In genomic region chr20:32510601-32511357, GRCh38 we compare ENCODE assay signal across 1 cellular context.
TF ChIP-seq lines count a peak whose summit lies in the region.

No MANE protein-coding gene starts in this region.

TF ChIP-seq in K562, 482 proteins besides CTCF, POLR2A, EP300 and RAD21 (continued from another document and continues in another):
- TF ChIP-seq, protein P1, sequence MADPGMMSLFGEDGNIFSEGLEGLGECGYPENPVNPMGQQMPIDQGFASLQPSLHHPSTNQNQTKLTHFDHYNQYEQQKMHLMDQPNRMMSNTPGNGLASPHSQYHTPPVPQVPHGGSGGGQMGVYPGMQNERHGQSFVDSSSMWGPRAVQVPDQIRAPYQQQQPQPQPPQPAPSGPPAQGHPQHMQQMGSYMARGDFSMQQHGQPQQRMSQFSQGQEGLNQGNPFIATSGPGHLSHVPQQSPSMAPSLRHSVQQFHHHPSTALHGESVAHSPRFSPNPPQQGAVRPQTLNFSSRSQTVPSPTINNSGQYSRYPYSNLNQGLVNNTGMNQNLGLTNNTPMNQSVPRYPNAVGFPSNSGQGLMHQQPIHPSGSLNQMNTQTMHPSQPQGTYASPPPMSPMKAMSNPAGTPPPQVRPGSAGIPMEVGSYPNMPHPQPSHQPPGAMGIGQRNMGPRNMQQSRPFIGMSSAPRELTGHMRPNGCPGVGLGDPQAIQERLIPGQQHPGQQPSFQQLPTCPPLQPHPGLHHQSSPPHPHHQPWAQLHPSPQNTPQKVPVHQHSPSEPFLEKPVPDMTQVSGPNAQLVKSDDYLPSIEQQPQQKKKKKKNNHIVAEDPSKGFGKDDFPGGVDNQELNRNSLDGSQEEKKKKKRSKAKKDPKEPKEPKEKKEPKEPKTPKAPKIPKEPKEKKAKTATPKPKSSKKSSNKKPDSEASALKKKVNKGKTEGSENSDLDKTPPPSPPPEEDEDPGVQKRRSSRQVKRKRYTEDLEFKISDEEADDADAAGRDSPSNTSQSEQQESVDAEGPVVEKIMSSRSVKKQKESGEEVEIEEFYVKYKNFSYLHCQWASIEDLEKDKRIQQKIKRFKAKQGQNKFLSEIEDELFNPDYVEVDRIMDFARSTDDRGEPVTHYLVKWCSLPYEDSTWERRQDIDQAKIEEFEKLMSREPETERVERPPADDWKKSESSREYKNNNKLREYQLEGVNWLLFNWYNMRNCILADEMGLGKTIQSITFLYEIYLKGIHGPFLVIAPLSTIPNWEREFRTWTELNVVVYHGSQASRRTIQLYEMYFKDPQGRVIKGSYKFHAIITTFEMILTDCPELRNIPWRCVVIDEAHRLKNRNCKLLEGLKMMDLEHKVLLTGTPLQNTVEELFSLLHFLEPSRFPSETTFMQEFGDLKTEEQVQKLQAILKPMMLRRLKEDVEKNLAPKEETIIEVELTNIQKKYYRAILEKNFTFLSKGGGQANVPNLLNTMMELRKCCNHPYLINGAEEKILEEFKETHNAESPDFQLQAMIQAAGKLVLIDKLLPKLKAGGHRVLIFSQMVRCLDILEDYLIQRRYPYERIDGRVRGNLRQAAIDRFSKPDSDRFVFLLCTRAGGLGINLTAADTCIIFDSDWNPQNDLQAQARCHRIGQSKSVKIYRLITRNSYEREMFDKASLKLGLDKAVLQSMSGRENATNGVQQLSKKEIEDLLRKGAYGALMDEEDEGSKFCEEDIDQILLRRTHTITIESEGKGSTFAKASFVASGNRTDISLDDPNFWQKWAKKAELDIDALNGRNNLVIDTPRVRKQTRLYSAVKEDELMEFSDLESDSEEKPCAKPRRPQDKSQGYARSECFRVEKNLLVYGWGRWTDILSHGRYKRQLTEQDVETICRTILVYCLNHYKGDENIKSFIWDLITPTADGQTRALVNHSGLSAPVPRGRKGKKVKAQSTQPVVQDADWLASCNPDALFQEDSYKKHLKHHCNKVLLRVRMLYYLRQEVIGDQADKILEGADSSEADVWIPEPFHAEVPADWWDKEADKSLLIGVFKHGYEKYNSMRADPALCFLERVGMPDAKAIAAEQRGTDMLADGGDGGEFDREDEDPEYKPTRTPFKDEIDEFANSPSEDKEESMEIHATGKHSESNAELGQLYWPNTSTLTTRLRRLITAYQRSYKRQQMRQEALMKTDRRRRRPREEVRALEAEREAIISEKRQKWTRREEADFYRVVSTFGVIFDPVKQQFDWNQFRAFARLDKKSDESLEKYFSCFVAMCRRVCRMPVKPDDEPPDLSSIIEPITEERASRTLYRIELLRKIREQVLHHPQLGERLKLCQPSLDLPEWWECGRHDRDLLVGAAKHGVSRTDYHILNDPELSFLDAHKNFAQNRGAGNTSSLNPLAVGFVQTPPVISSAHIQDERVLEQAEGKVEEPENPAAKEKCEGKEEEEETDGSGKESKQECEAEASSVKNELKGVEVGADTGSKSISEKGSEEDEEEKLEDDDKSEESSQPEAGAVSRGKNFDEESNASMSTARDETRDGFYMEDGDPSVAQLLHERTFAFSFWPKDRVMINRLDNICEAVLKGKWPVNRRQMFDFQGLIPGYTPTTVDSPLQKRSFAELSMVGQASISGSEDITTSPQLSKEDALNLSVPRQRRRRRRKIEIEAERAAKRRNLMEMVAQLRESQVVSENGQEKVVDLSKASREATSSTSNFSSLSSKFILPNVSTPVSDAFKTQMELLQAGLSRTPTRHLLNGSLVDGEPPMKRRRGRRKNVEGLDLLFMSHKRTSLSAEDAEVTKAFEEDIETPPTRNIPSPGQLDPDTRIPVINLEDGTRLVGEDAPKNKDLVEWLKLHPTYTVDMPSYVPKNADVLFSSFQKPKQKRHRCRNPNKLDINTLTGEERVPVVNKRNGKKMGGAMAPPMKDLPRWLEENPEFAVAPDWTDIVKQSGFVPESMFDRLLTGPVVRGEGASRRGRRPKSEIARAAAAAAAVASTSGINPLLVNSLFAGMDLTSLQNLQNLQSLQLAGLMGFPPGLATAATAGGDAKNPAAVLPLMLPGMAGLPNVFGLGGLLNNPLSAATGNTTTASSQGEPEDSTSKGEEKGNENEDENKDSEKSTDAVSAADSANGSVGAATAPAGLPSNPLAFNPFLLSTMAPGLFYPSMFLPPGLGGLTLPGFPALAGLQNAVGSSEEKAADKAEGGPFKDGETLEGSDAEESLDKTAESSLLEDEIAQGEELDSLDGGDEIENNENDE (IDR thresholded peaks at IDR 0.05; ENCODE audit: low read depth, low read length): no peak
- no peak for TF ChIP-seq ATF7 (IDR thresholded peaks at IDR 0.05)
- peak; percentile 65 to 72; a peak in 2 of 4 replicates for TF ChIP-seq TEAD1 (CRISPR knock-in tag; IDR thresholded peaks at IDR 0.05)
- no peak for TF ChIP-seq SUPT5H (IDR thresholded peaks at IDR 0.05)
- TF ChIP-seq, protein P2, sequence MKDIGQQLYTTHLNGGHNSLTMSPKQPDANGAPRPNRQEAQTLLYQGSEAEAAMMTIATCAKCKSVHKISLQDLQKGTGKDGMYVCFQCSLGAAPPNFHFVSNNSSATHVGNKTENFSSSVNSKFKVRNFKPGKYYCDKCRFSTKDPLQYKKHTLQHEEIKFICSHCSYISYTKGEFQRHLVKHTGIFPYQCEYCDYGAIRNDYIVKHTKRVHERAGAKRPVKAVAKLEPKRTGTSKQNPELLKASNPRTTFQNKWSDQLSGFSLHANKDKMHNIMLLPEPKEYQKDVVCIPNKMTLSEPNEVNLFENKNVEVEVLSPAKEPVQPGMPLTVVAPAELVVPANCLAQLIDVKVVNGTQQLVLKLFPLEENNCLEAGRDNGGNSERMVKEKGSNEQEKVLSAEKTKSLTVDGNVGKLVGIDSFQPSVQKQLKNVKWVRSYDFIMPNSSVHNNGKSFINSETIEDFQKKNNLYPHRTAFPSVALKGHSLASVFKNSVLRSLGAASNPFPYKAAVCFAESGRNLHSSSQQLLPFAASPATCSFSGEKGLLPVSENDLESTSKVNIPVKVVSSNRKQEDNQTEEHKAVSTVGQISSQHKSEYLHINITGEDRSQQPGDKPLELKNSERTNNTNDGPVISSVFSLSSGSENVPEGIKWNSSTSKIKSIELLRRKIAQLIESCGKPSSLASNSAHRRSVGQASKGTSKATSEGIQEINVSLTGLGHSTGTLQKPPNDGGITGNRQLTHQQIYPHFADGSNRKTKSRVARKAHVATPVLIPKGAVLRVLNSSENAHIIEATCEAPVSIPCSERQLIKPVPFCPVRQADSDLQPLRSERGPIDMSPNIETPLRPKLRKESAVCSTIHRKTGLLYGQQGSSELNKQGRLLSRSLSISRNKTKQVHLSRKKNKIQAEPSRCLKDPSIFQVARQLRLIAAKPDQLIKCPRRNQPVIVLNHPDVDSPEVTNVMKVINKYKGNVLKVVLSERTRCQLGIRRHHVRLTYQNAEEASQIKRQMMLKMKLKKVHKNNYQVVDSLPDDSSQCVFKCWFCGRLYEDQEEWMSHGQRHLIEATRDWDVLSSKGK (CRISPR knock-in tag; IDR thresholded peaks at IDR 0.05): no peak
- 0 out of 2 replicates have a peak, but pooled peaks have one; percentile 79 for TF ChIP-seq MTA1 (IDR thresholded peaks at IDR 0.05; ENCODE audit: borderline replicate concordance)
- no peak for TF ChIP-seq PHF8 (IDR thresholded peaks at IDR 0.05; ENCODE audit: borderline replicate concordance, low read length)
- no peak for TF ChIP-seq NCOA4 (IDR thresholded peaks at IDR 0.05; ENCODE audit: partially characterized antibody)
- TF ChIP-seq U2AF2 (optimal IDR thresholded peaks at IDR 0.05; ENCODE audit: low read depth, low read length): no peak
- peak; percentile 60; the same call in 1 of the 2 replicates for TF ChIP-seq ZBTB7A (IDR thresholded peaks at IDR 0.05; ENCODE audit: borderline replicate concordance, control insufficient read depth, low read depth, low read length)
- no peak for TF ChIP-seq PTBP1 (IDR thresholded peaks at IDR 0.05; ENCODE audit: low read depth, low read length)
- TF ChIP-seq XRCC4 (IDR thresholded peaks at IDR 0.05; ENCODE audit: extremely low read depth, insufficient read depth, insufficient read length): no peak
- TF ChIP-seq MTA3 (IDR thresholded peaks at IDR 0.05; ENCODE audit: borderline replicate concordance): 0 out of 2 replicates have a peak, but pooled peaks have one; percentile 65
- TF ChIP-seq L3MBTL2 (IDR thresholded peaks at IDR 0.05): peak; percentile 55; the same call in 1 of the 2 replicates
- peak; percentile 29; the same call in 1 of the 2 replicates for TF ChIP-seq FOSL1 (tag; conservative IDR thresholded peaks at IDR 0.05)
- peak; percentile 32 for TF ChIP-seq HDAC3 (IDR thresholded peaks at IDR 0.05; ENCODE audit: borderline replicate concordance, partially characterized antibody)
- peak in 1 of 2 experiments; percentile 94; a peak in 2 of 4 replicates for TF ChIP-seq HDAC1 (IDR thresholded peaks at IDR 0.05)
- TF ChIP-seq ZNF124 (CRISPR knock-in tag; IDR thresholded peaks at IDR 0.05): no peak
- no peak for TF ChIP-seq MXD1 (CRISPR knock-in tag; IDR thresholded peaks at IDR 0.05; ENCODE audit: borderline replicate concordance, poor library complexity, severe bottlenecking)
- peak; percentile 47; the same call in 1 of the 2 replicates for TF ChIP-seq MYC (IDR thresholded peaks at IDR 0.05; ENCODE audit: low read depth, low read length)
- no peak for TF ChIP-seq MYC (CRISPR knock-in tag; IDR thresholded peaks at IDR 0.05; ENCODE audit: borderline replicate concordance, low read depth)
- TF ChIP-seq ZBTB17 (CRISPR knock-in tag; IDR thresholded peaks at IDR 0.05): 0 out of 2 replicates have a peak, but pooled peaks have one; percentile 14
- no peak for TF ChIP-seq CBX1 (IDR thresholded peaks at IDR 0.05; ENCODE audit: low read depth)
- TF ChIP-seq, protein P3, sequence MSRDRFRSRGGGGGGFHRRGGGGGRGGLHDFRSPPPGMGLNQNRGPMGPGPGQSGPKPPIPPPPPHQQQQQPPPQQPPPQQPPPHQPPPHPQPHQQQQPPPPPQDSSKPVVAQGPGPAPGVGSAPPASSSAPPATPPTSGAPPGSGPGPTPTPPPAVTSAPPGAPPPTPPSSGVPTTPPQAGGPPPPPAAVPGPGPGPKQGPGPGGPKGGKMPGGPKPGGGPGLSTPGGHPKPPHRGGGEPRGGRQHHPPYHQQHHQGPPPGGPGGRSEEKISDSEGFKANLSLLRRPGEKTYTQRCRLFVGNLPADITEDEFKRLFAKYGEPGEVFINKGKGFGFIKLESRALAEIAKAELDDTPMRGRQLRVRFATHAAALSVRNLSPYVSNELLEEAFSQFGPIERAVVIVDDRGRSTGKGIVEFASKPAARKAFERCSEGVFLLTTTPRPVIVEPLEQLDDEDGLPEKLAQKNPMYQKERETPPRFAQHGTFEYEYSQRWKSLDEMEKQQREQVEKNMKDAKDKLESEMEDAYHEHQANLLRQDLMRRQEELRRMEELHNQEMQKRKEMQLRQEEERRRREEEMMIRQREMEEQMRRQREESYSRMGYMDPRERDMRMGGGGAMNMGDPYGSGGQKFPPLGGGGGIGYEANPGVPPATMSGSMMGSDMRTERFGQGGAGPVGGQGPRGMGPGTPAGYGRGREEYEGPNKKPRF (IDR thresholded peaks at IDR 0.05; ENCODE audit: low read depth, low read length): no peak
- TF ChIP-seq TCF7 (IDR thresholded peaks at IDR 0.05; ENCODE audit: borderline replicate concordance): peak; percentile 83; the same call in 1 of the 2 replicates
- TF ChIP-seq SMAD4 (CRISPR knock-in tag; conservative IDR thresholded peaks at IDR 0.05): peak; percentile 80
- peak; percentile 69; the same call in 1 of the 2 replicates for TF ChIP-seq FOXJ2 (tag; IDR thresholded peaks at IDR 0.05)
- TF ChIP-seq, protein P4, sequence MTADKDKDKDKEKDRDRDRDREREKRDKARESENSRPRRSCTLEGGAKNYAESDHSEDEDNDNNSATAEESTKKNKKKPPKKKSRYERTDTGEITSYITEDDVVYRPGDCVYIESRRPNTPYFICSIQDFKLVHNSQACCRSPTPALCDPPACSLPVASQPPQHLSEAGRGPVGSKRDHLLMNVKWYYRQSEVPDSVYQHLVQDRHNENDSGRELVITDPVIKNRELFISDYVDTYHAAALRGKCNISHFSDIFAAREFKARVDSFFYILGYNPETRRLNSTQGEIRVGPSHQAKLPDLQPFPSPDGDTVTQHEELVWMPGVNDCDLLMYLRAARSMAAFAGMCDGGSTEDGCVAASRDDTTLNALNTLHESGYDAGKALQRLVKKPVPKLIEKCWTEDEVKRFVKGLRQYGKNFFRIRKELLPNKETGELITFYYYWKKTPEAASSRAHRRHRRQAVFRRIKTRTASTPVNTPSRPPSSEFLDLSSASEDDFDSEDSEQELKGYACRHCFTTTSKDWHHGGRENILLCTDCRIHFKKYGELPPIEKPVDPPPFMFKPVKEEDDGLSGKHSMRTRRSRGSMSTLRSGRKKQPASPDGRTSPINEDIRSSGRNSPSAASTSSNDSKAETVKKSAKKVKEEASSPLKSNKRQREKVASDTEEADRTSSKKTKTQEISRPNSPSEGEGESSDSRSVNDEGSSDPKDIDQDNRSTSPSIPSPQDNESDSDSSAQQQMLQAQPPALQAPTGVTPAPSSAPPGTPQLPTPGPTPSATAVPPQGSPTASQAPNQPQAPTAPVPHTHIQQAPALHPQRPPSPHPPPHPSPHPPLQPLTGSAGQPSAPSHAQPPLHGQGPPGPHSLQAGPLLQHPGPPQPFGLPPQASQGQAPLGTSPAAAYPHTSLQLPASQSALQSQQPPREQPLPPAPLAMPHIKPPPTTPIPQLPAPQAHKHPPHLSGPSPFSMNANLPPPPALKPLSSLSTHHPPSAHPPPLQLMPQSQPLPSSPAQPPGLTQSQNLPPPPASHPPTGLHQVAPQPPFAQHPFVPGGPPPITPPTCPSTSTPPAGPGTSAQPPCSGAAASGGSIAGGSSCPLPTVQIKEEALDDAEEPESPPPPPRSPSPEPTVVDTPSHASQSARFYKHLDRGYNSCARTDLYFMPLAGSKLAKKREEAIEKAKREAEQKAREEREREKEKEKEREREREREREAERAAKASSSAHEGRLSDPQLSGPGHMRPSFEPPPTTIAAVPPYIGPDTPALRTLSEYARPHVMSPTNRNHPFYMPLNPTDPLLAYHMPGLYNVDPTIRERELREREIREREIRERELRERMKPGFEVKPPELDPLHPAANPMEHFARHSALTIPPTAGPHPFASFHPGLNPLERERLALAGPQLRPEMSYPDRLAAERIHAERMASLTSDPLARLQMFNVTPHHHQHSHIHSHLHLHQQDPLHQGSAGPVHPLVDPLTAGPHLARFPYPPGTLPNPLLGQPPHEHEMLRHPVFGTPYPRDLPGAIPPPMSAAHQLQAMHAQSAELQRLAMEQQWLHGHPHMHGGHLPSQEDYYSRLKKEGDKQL (CRISPR knock-in tag; IDR thresholded peaks at IDR 0.05; ENCODE audit: borderline replicate concordance): no peak
- TF ChIP-seq GATA2 (CRISPR knock-in tag; IDR thresholded peaks at IDR 0.05): peak; percentile 84
- peak; percentile 37; the same call in 1 of the 2 replicates for TF ChIP-seq MEF2D (tag; conservative IDR thresholded peaks at IDR 0.05; ENCODE audit: low read depth)
- TF ChIP-seq ARID1B (IDR thresholded peaks at IDR 0.05): peak; percentile 95
- no peak for TF ChIP-seq ZNF584 (CRISPR knock-in tag; IDR thresholded peaks at IDR 0.05; ENCODE audit: low read depth)
- TF ChIP-seq VEZF1 (CRISPR knock-in tag; IDR thresholded peaks at IDR 0.05): peak; percentile 65
- TF ChIP-seq KLF16 (IDR thresholded peaks at IDR 0.05): peak; percentile 83
